8 cellular contexts compared by ENCODE assay signal in the genomic region with DNA sequence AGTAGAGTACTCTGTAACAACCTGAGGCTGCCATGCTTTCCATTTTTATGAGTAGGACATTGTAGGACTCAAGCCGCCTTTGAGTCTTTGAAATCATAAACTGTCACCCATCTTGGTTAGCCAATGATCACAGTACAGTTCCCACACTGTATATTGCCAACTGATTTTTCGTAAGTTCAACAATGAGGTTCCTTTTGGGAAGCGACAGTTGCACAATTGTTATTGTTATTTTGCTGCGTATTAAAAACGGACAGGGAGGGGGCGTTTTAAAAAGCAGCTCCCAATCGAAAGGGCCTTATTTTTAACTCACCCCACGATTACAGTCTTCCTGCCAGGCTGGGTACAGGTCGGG. TPM values are rescaled to one million over a fixed set of nuclear protein-coding genes. Genes with fewer than 3 reads are reported as not detected.
DNase-seq lines count a peak whose midpoint lies in the region; ATAC-seq and TF ChIP-seq lines count a peak whose summit lies in the region.

No MANE protein-coding gene starts in this region.

- H3K36me3 Mint-ChIP-seq in CD8-positive, alpha-beta T cell, result peaks cover 22% of the 10 kb centered on the region

- CTCF ChIA-PET in CD8-positive, alpha-beta T cell (lab: Charles Lee), result interaction anchor here (1.2 kb wide), 1 partner anchor 38 kb away, joined by 3 read pairs; no protein-coding TSS in a partner anchor

- peak overlapping the region; percentile 94 for H3K4me3 ChIP-seq in CD8-positive, alpha-beta T cell (ENCODE audit: low read depth, low read length)
- peak overlapping the region; percentile 80 for H3K4me3 ChIP-seq in Jurkat, Clone E6-1 (ENCODE audit: low read length)
- H3K4me3 ChIP-seq in cardiac fibroblast (replicated peaks in 1 of 2; ENCODE audit: low read depth in 2 of 2, low read length in 2 of 2) (peak overlapping the region; percentile 76 to 79), lower lobe of right lung (peak overlapping the region; percentile 81), transverse colon (peak overlapping the region; percentile 41 to 88 (median 63))

- no peaks in the 10 kb centered on the region for H3K27me3 Mint-ChIP-seq in CD8-positive, alpha-beta T cell (ENCODE audit: low read depth)

- peak overlapping the region; percentile 93 for H3K4me3 Mint-ChIP-seq in CD8-positive, alpha-beta T cell

- peak overlapping the region; percentile 88 for H3K27ac ChIP-seq in CD8-positive, alpha-beta T cell (ENCODE audit: low read depth, low read length)
- H3K27ac ChIP-seq in lower lobe of right lung (peak overlapping the region; percentile 97), transverse colon (peak overlapping the region; percentile 92 to 98 (median 92))

- H3K36me3 ChIP-seq in CD8-positive, alpha-beta T cell (ENCODE audit: insufficient read depth, low read length), result no peaks in the 10 kb centered on the region
- peaks cover 7% of the 10 kb centered on the region for H3K36me3 ChIP-seq in lower lobe of right lung
- no peaks in the 10 kb centered on the region for H3K36me3 ChIP-seq in transverse colon

- in situ Hi-C loops in transverse colon (cut with MboI; ENCODE audit: low pct_ligation_motif_present in 1 of 4, low pct_unique_long_range_greater_than_20kb in 1 of 4, low sequenced_read_pairs in 3 of 4), result no loop called here

- TF ChIP-seq POLR2A in transverse colon (IDR thresholded peaks at IDR 0.05), result no peak

- peak; percentile 25 for TF ChIP-seq EP300 in transverse colon (IDR thresholded peaks at IDR 0.05; ENCODE audit: low read depth)

- peaks cover 22% of the 10 kb centered on the region for H3K4me1 ChIP-seq in CD8-positive, alpha-beta T cell (ENCODE audit: insufficient read depth, low read length)
- H3K4me1 ChIP-seq in lower lobe of right lung (peaks cover 31% of the 10 kb centered on the region), transverse colon (peaks cover 0 to 31% (median 18%) of the 10 kb centered on the region in 4 donors)

- peaks cover 40% of the 10 kb centered on the region for H3K4me1 Mint-ChIP-seq in CD8-positive, alpha-beta T cell (ENCODE audit: low read depth)

- no peaks in the 10 kb centered on the region for H3K27me3 ChIP-seq in CD8-positive, alpha-beta T cell (ENCODE audit: insufficient read depth, low read length)
- no peaks in the 10 kb centered on the region for H3K27me3 ChIP-seq in lower lobe of right lung (ENCODE audit: low read depth)
- no peaks in the 10 kb centered on the region for H3K27me3 ChIP-seq in transverse colon

- no peak for ATAC-seq in CD8-positive, alpha-beta T cell
- ATAC-seq in lower lobe of right lung (peak; percentile 33 to 37), GM19455 (IDR thresholded peaks at IDR 0.05; ENCODE audit: unreplicated experiment) (no peak)

- DNase-seq in CD8-positive, alpha-beta T cell, result no peak
- DNase-seq in Jurkat, Clone E6-1 (ENCODE audit: low read depth, low spot score), result no peak
- DNase-seq in cardiac fibroblast (ENCODE audit: low read depth in 2 of 2) (peak; percentile 57 to 76), lower lobe of right lung (no peak), transverse colon (no peak), NCI-H526 treated with DMSO at 0.1 percent for 48 hours (lab: John Stamatoyannopoulos, UW) (no peak), NCI-H1105 treated with DMSO at 0.1 percent for 48 hours (lab: John Stamatoyannopoulos, UW) (no peak)

- WGBS in transverse colon (ENCODE audit: low coverage in 1 of 2), 2 donors, result 3 to 40% methylated on average over 1 to 9 of the region's 9 CpGs

- no peak for TF ChIP-seq CTCF in CD8-positive, alpha-beta T cell (IDR thresholded peaks at IDR 0.05)
- TF ChIP-seq CTCF in cardiac fibroblast (IDR thresholded peaks at IDR 0.05; ENCODE audit: low read depth, low read length) (no peak), lower lobe of right lung (IDR thresholded peaks at IDR 0.05) (no peak), transverse colon (IDR thresholded peaks at IDR 0.05) (no peak)

- POLR2A ChIA-PET in CD8-positive, alpha-beta T cell (lab: Charles Lee), result interaction anchor here (0.6 to 2.9 kb wide), 7 partner anchors 16 to 62 kb away, joined by 3 to 18 read pairs (median 3); partner anchors contain the start of gene POMP

- no peaks in the 10 kb centered on the region for H3K9me3 Mint-ChIP-seq in CD8-positive, alpha-beta T cell

- no peaks in the 10 kb centered on the region for H3K9me3 ChIP-seq in CD8-positive, alpha-beta T cell (ENCODE audit: low read length)
- H3K9me3 ChIP-seq in lower lobe of right lung, result no peaks in the 10 kb centered on the region
- no peaks in the 10 kb centered on the region for H3K9me3 ChIP-seq in transverse colon

- intact Hi-C loops in CD8-positive, alpha-beta T cell (cut with DNase I, micrococcal nuclease), result loop anchor here (1.0 to 10.0 kb wide), 7 partner anchors 59 to 1466 kb away; partner anchors contain the start of genes FLT1 (in 1 of the 2), LNX2 (in 1 of the 2), PAN3 (in 1 of the 2) and POLR1D (in 1 of the 2)
- intact Hi-C loops in lower lobe of right lung (cut with DNase I) (no loop called here), transverse colon (cut with DNase I; ENCODE audit: low total_unique reads) (loop anchor here (2.0 kb wide), 1 partner anchor 61 kb away; no protein-coding TSS in a partner anchor)

- peak overlapping the region; percentile 97 for H3K27ac Mint-ChIP-seq in CD8-positive, alpha-beta T cell

RNA-seq across cellular contexts. Expression of gene SLC46A3, which starts 0.6 kb away (rescaled TPM):
- 1 to 10 TPM; 5.9 TPM for total RNA-seq in CD8-positive, alpha-beta T cell
- 9.1 TPM for polyA plus RNA-seq in Jurkat, Clone E6-1 (2012; ENCODE audit: insufficient read depth, insufficient read length)
- total RNA-seq in lower lobe of right lung, result 22.7 TPM
- total RNA-seq in transverse colon, result 10 to 100 TPM in 3 of 4 donors, 1 to 10 TPM in 1; 6.4 to 65.8 (median 46.5) TPM

RNA-seq across cellular contexts. Expression of gene POMP, which starts 59.2 kb away (rescaled TPM):
- total RNA-seq in CD8-positive, alpha-beta T cell, result 10 to 100 TPM; 34.7 to 38.0 TPM
- 205 TPM for polyA plus RNA-seq in Jurkat, Clone E6-1 (2012; ENCODE audit: insufficient read depth, insufficient read length)
- total RNA-seq in lower lobe of right lung, result 58.7 TPM
- 10 to 100 TPM; 24.7 to 56.8 (median 44.0) TPM for total RNA-seq in transverse colon

Comparison
In these comparisons a context has a peak if more than half of its experiments do, and no peak if none do; other contexts are left out.
1. ATAC-seq: peak in lower lobe of right lung (2 of 2); none in CD8-positive, alpha-beta T cell (single experiment) and GM19455 (single experiment).
2. DNase-seq: peak in cardiac fibroblast (2 of 2); none in CD8-positive, alpha-beta T cell (0 of 7), Jurkat, Clone E6-1 (single experiment), lower lobe of right lung (single experiment), transverse colon (single experiment), NCI-H526 treated with DMSO at 0.1 percent for 48 hours (single experiment) and NCI-H1105 treated with DMSO at 0.1 percent for 48 hours (single experiment).
3. Peak in every context shown above with its lines, with median percentiles within 50 percentile points of each other: H3K27ac ChIP-seq and H3K4me3 ChIP-seq.